8 cellular contexts compared by ENCODE assay signal in genomic region chr1:201461783-201462441, GRCh38. TPM values are rescaled to one million over a fixed set of nuclear protein-coding genes. Genes with fewer than 3 reads are reported as not detected.
DNase-seq lines count a peak whose midpoint lies in the region; ATAC-seq and TF ChIP-seq lines count a peak whose summit lies in the region.

No MANE protein-coding gene starts in this region.

- peaks cover 46% of the 10 kb centered on the region for H3K36me3 Mint-ChIP-seq in Calu3 (ENCODE audit: insufficient read depth, unreplicated experiment)

- peak overlapping the region; percentile 96 for H3K27ac Mint-ChIP-seq in Calu3 (ENCODE audit: unreplicated experiment)

- no peak overlapping the region for H3K4me3 ChIP-seq in retinal pigment epithelial cell (ENCODE audit: low read length)

- H3K4me1 Mint-ChIP-seq in Calu3 (ENCODE audit: low read depth, unreplicated experiment): peaks cover 85% of the 10 kb centered on the region

- TF ChIP-seq CTCF in Calu3 (IDR thresholded peaks at IDR 0.05; ENCODE audit: unreplicated experiment): no peak
- TF ChIP-seq CTCF in retinal pigment epithelial cell (conservative IDR thresholded peaks at IDR 0.05; ENCODE audit: low read depth, low read length): no peak

- ATAC-seq in Right ventricle myocardium inferior (peak; percentile 79), HG02973 (IDR thresholded peaks at IDR 0.05; ENCODE audit: unreplicated experiment) (no peak)

- no TSS peak for BruUV-seq in Calu3 (replicated peaks; lab: Mats Ljungman, UMichigan)

- H3K27me3 Mint-ChIP-seq in Calu3 (ENCODE audit: unreplicated experiment): no peaks in the 10 kb centered on the region

- intact Hi-C loops in Calu3 (cut with micrococcal nuclease; ENCODE audit: unreplicated experiment): loop anchor here (2.0 kb wide), 1 partner anchor 19 kb away; no protein-coding TSS in a partner anchor
- intact Hi-C loops in Right ventricle myocardium inferior (cut with DNase I): no loop called here

- DNase-seq in Calu3 (peak; percentile 96), SW480 (ENCODE audit: low spot score) (peak; percentile 95), Right ventricle myocardium inferior (ENCODE audit: missing footprints) (peak; percentile 87), retinal pigment epithelial cell (ENCODE audit: low read depth) (peak; percentile 98), NCI-H1417 (lab: John Stamatoyannopoulos, UW) (no peak), NCI-H1417 treated with DMSO at 0.1 percent for 48 hours (lab: John Stamatoyannopoulos, UW) (no peak), SW 1271 (lab: John Stamatoyannopoulos, UW) (no peak)

- peak overlapping the region; percentile 51 for H3K4me3 Mint-ChIP-seq in Calu3 (ENCODE audit: low read depth, unreplicated experiment)

- CTCF ChIA-PET in Calu3 (lab: Charles Lee): interaction anchor here (0.5 to 6.3 kb wide), 8 partner anchors 13 to 867 kb away, joined by 3 to 65 read pairs (median 11); no protein-coding TSS in a partner anchor

- H3K9me3 Mint-ChIP-seq in Calu3 (ENCODE audit: low read depth, unreplicated experiment): no peaks in the 10 kb centered on the region

RNA-seq across cellular contexts. Expression of gene PHLDA3, which starts 7.1 kb away (rescaled TPM):
- total RNA-seq in Calu3 (2022) (31.1 and 36.7 TPM in 2 replicates), Right ventricle myocardium inferior (24.3 TPM)

RNA-seq across cellular contexts. Expression of gene TNNI1, which starts 40.4 kb away (rescaled TPM):
- total RNA-seq in Calu3 (2022): not detected in 2 replicates
- 1.4 TPM for total RNA-seq in Right ventricle myocardium inferior

RNA-seq across cellular contexts. Expression of gene CSRP1, which starts 45.0 kb away (rescaled TPM):
- 69.9 and 73.5 TPM in 2 replicates for total RNA-seq in Calu3 (2022)
- total RNA-seq in Right ventricle myocardium inferior: 64.6 TPM

Comparison
In these comparisons a context has a peak if more than half of its experiments do, and no peak if none do; other contexts are left out.
1. DNase-seq: peak in Calu3 (single experiment), SW480 (single experiment), Right ventricle myocardium inferior (single experiment) and retinal pigment epithelial cell (single experiment); none in NCI-H1417 (0 of 3), NCI-H1417 treated with DMSO at 0.1 percent for 48 hours (single experiment) and SW 1271 (0 of 2).